11 cellular contexts compared by ENCODE assay signal in genomic region chr19:883661-884211, GRCh38. TPM values are rescaled to one million over a fixed set of nuclear protein-coding genes. Genes with fewer than 3 reads are reported as not detected.
DNase-seq lines count a peak whose midpoint lies in the region; ATAC-seq, FAIRE-seq and TF ChIP-seq lines count a peak whose summit lies in the region.
"Had no signal": no experiment of that assay in that cellular context is flagged by ENCODE, and none has a peak within 500 bp of the region (broad histone marks: within the 10 kb centered on the region; RNA-seq: fewer than 3 reads in every experiment).

No MANE protein-coding gene starts in this region.

- TF ChIP-seq CTCF in H1 (IDR thresholded peaks at IDR 0.05; ENCODE audit: control extremely low read depth in 1 of 3, insufficient read depth in 1 of 3, low read depth in 1 of 3, low read length in 3 of 3) = peak; percentile 29 to 44 (median 36); a peak in 3 of 4 replicates

- TF ChIP-seq EP300 in H1 (IDR thresholded peaks at IDR 0.05; ENCODE audit: borderline replicate concordance in 1 of 2, low read depth in 2 of 2, low read length in 2 of 2) = no peak

- H3K36me3 Mint-ChIP-seq in CD4-positive, alpha-beta memory T cell = peaks cover 6 to 19% of the 10 kb centered on the region in 2 donors

- intact Hi-C loops in CD4-positive, alpha-beta memory T cell (cut with micrococcal nuclease) = no loop called here

- H2BK12ac ChIP-seq in H1 (ENCODE audit: low read depth, low read length) = no peak overlapping the region

- no peak overlapping the region for H3K4me3 ChIP-seq in H1 (ENCODE audit: extremely low read depth in 1 of 4, insufficient read depth in 2 of 4, low read depth in 3 of 4, low read length in 4 of 4)
- no peak overlapping the region for H3K4me3 ChIP-seq in CD4-positive, alpha-beta memory T cell (ENCODE audit: low read length in 2 of 2)
- H3K4me3 ChIP-seq: body of pancreas had no signal

- ATAC-seq in stimulated activated naive CD8-positive, alpha-beta T cell treated with anti-CD3 and anti-CD28 coated beads, Interleukin-15, amount 100 ng/mL, for 72 hours = peak; percentile 31
- no peak for ATAC-seq in stimulated activated naive CD8-positive, alpha-beta T cell treated with anti-CD3 and anti-CD28 coated beads, Interleukin-15, Interleukin-2, amounts not matched to agents 100 U/mL and 50 U/mL, for 24 hours
- ATAC-seq: body of pancreas; naive thymus-derived CD4-positive, alpha-beta T cell; Right ventricle myocardium inferior had no signal

- H3K4me1 ChIP-seq in H1 (replicated peaks in 1 of 4; ENCODE audit: control insufficient read depth in 3 of 4, insufficient read depth in 4 of 4, low read length in 3 of 4) = no peaks in the 10 kb centered on the region
- H3K4me1 ChIP-seq in CD4-positive, alpha-beta memory T cell (ENCODE audit: insufficient read depth, low read length) = peaks cover 15% of the 10 kb centered on the region
- H3K4me1 ChIP-seq: body of pancreas had no signal

- no peak overlapping the region for H3K14ac ChIP-seq in H1 (ENCODE audit: insufficient read length)

- H3K79me1 ChIP-seq in H1 (ENCODE audit: low read depth, low read length) = no peaks in the 10 kb centered on the region

- H3K9ac ChIP-seq in H1 (replicated peaks in 1 of 4; ENCODE audit: extremely low read depth in 1 of 4, low read depth in 3 of 4, low read length in 3 of 4) = no peak overlapping the region; a peak in 1 of 7 replicates
- H3K9ac ChIP-seq: KMS-11 had no signal

- TF ChIP-seq POLR2A in H1 (IDR thresholded peaks at IDR 0.05; ENCODE audit: control extremely low read depth in 1 of 2, low read depth in 2 of 2, low read length in 2 of 2) = no peak

- no peak overlapping the region for H3K18ac ChIP-seq in H1 (ENCODE audit: extremely low read depth, low read length)

- H3K27ac Mint-ChIP-seq in stimulated activated naive CD8-positive, alpha-beta T cell treated with anti-CD3 and anti-CD28 coated beads, Interleukin-15, amount 100 ng/mL, for 72 hours = no peak overlapping the region
- H3K27ac Mint-ChIP-seq in CD4-positive, alpha-beta memory T cell = no peak overlapping the region

- no peak overlapping the region for H2BK15ac ChIP-seq in H1 (ENCODE audit: low read length)

- H4K20me1 ChIP-seq in H1 (replicated peaks in 1 of 2; ENCODE audit: control insufficient read depth in 1 of 2, insufficient read depth in 2 of 2, low read length in 2 of 2) = peaks cover 5 to 7% of the 10 kb centered on the region in 2 experiments

- 0 out of 2 replicates have a peak overlapping the region, but pooled peaks have one; percentile 30 for H2BK5ac ChIP-seq in H1 (ENCODE audit: low read depth, low read length)

- no peak overlapping the region for H3K4ac ChIP-seq in H1 (replicated peaks; ENCODE audit: insufficient read length, low read depth, low read length)

- no peak overlapping the region for H2BK20ac ChIP-seq in H1 (ENCODE audit: low read length)

- no peak overlapping the region for H3K4me2 ChIP-seq in H1 (ENCODE audit: insufficient read depth in 1 of 2, low read depth in 2 of 2, low read length in 2 of 2)
- H3K4me2 ChIP-seq: KMS-11 had no signal

- no peaks in the 10 kb centered on the region for H3K27me3 Mint-ChIP-seq in stimulated activated naive CD8-positive, alpha-beta T cell treated with anti-CD3 and anti-CD28 coated beads, Interleukin-15, amount 100 ng/mL, for 72 hours
- no peaks in the 10 kb centered on the region for H3K27me3 Mint-ChIP-seq in CD4-positive, alpha-beta memory T cell
- H3K27me3 Mint-ChIP-seq: naive thymus-derived CD4-positive, alpha-beta T cell had no signal

- no peak overlapping the region for H4K8ac ChIP-seq in H1 (ENCODE audit: extremely low read depth, insufficient read depth, low read length)

- no peak overlapping the region for H2AFZ ChIP-seq in H1 (ENCODE audit: low read length)

- peaks cover 6% of the 10 kb centered on the region for H3K4me1 Mint-ChIP-seq in stimulated activated naive CD8-positive, alpha-beta T cell treated with anti-CD3 and anti-CD28 coated beads, Interleukin-15, amount 100 ng/mL, for 72 hours
- H3K4me1 Mint-ChIP-seq in CD4-positive, alpha-beta memory T cell = peaks cover 0 to 15% (median 0%) of the 10 kb centered on the region in 4 donors

- no peak overlapping the region for H3K56ac ChIP-seq in H1 (replicated peaks; ENCODE audit: insufficient read length, low read depth, low read length)

- 94% methylated on average over 22 of the region's 22 CpGs; no CpG with 5 or more reads in 1 of the 2 experiments for WGBS in H1 (ENCODE audit: extremely low coverage in 1 of 2, insufficient coverage in 1 of 2, insufficient read length in 1 of 2, insufficient replicate concordance in 2 of 2, low coverage in 1 of 2, low lambda C conversion rate in 2 of 2, missing lambda C conversion rate in 1 of 2), 2 experiments

- H2BK120ac ChIP-seq in H1 (replicated peaks; ENCODE audit: low read depth, low read length) = no peak overlapping the region

- no peaks in the 10 kb centered on the region for H3K9me3 ChIP-seq in H1 (ENCODE audit: insufficient read depth in 2 of 2, low read depth in 1 of 2, low read length in 1 of 2)
- no peaks in the 10 kb centered on the region for H3K9me3 ChIP-seq in CD4-positive, alpha-beta memory T cell (ENCODE audit: control insufficient read depth in 1 of 2, low read length in 2 of 2)
- H3K9me3 ChIP-seq: body of pancreas had no signal

- H3K23me2 ChIP-seq in H1 (ENCODE audit: low read depth, low read length) = no peaks in the 10 kb centered on the region

- no peaks in the 10 kb centered on the region for H3K9me3 Mint-ChIP-seq in stimulated activated naive CD8-positive, alpha-beta T cell treated with anti-CD3 and anti-CD28 coated beads, Interleukin-15, amount 100 ng/mL, for 72 hours
- H3K9me3 Mint-ChIP-seq in CD4-positive, alpha-beta memory T cell = no peaks in the 10 kb centered on the region

- no peak overlapping the region for H2AK5ac ChIP-seq in H1 (ENCODE audit: low read depth, low read length)

- FAIRE-seq in H1 (lab: Jason Lieb, UNC) = no peak

- H3K36me3 ChIP-seq in H1 (ENCODE audit: control insufficient read depth in 2 of 4, insufficient read depth in 4 of 4, low read length in 3 of 4) = peaks cover 0 to 26% (median 6%) of the 10 kb centered on the region in 4 experiments; a peak in 4 of 8 replicates
- H3K36me3 ChIP-seq in CD4-positive, alpha-beta memory T cell (ENCODE audit: insufficient read depth, low read length) = peaks cover 38% of the 10 kb centered on the region

- no peak overlapping the region for H4K5ac ChIP-seq in H1 (ENCODE audit: insufficient read length, low read depth, low read length)

- no peak overlapping the region for H3K4me3 Mint-ChIP-seq in stimulated activated naive CD8-positive, alpha-beta T cell treated with anti-CD3 and anti-CD28 coated beads, Interleukin-15, amount 100 ng/mL, for 72 hours
- H3K4me3 Mint-ChIP-seq in CD4-positive, alpha-beta memory T cell = no peak overlapping the region

- H3K23ac ChIP-seq in H1 (ENCODE audit: insufficient read length) = no peak overlapping the region

- no peak overlapping the region for H4K91ac ChIP-seq in H1 (replicated peaks; ENCODE audit: insufficient read length, low read length)

- no peaks in the 10 kb centered on the region for H3K79me2 ChIP-seq in H1 (ENCODE audit: control insufficient read depth in 1 of 2, insufficient read depth in 2 of 2, low read length in 2 of 2)

- H3K27ac ChIP-seq in H1 (ENCODE audit: low read depth, low read length) = no peak overlapping the region
- no peak overlapping the region for H3K27ac ChIP-seq in CD4-positive, alpha-beta memory T cell (ENCODE audit: low read depth, low read length)
- H3K27ac ChIP-seq: body of pancreas, KMS-11, VCaP had no signal

- DNase-seq in stimulated activated naive CD8-positive, alpha-beta T cell treated with anti-CD3 and anti-CD28 coated beads, Interleukin-15, amount 100 ng/mL, for 72 hours = no peak
- no peak for DNase-seq in stimulated activated naive CD8-positive, alpha-beta T cell treated with anti-CD3 and anti-CD28 coated beads, Interleukin-15, Interleukin-2, amounts not matched to agents 100 U/mL and 50 U/mL, for 24 hours
- DNase-seq in H1 (ENCODE audit: low read depth in 1 of 2, low spot score in 2 of 2) (no peak), OCI-M1 (lab: John Stamatoyannopoulos, UW) (no peak), mesenteric fat pad (ENCODE audit: low spot score) (no peak)
- DNase-seq in CD4-positive, alpha-beta memory T cell = no peak
- DNase-seq: body of pancreas; naive thymus-derived CD4-positive, alpha-beta T cell had no signal

- no peaks in the 10 kb centered on the region for H3K27me3 ChIP-seq in H1 (replicated peaks in 1 of 4; ENCODE audit: control insufficient read depth in 3 of 4, extremely low read depth in 1 of 4, insufficient read depth in 3 of 4, low read length in 3 of 4)
- H3K27me3 ChIP-seq in CD4-positive, alpha-beta memory T cell (ENCODE audit: insufficient read depth, low read length) = no peaks in the 10 kb centered on the region
- H3K27me3 ChIP-seq: body of pancreas had no signal

- peak; percentile 28 to 38; a peak in 2 of 4 replicates for TF ChIP-seq RAD21 in H1 (IDR thresholded peaks at IDR 0.05 in 1 of 2, conservative IDR thresholded peaks at IDR 0.05 in 1 of 2; ENCODE audit: low read depth in 2 of 2, low read length in 2 of 2)

- POLR2A ChIA-PET in H1 (lab: Charles Lee; ENCODE audit: partially characterized antibody) = interaction anchor here (0.6 to 11.5 kb wide), 4 partner anchors 6 to 113 kb away, joined by 3 to 82 read pairs (median 3); partner anchors contain the start of genes MED16 and RNU6-9
- POLR2A ChIA-PET in CD4-positive, alpha-beta memory T cell (lab: Charles Lee; ENCODE audit: partially characterized antibody) = interaction anchor here (1.2 to 1.6 kb wide), 2 partner anchors 11 to 25 kb away, joined by 4 to 6 read pairs; no protein-coding TSS in a partner anchor

- CTCF ChIA-PET in H1 (lab: Charles Lee; ENCODE audit: partially characterized antibody) = interaction anchor here (0.6 to 2.1 kb wide), 4 partner anchors 10 to 34 kb away, joined by 3 to 11 read pairs (median 5); no protein-coding TSS in a partner anchor
- CTCF ChIA-PET in CD4-positive, alpha-beta memory T cell (lab: Charles Lee; ENCODE audit: partially characterized antibody) = interaction anchor here (1.0 kb wide), 1 partner anchor 20 kb away, joined by 4 read pairs; no protein-coding TSS in a partner anchor

RNA-seq across cellular contexts. Expression of gene MED16, which starts 9.3 kb away (rescaled TPM):
- total RNA-seq in H1 (2021; fragmentation: NEBNext Ultra II Directional; extraction: Animal tissue kit (Norgen Biotek cat#: 25700)) = 51.0 and 55.9 TPM in 2 replicates
- polyA plus RNA-seq in H1 (2011; rRNA removed) = 67.2 and 134 TPM in 2 replicates
- polyA plus RNA-seq in H1 (2011; cell fraction: cytosol; rRNA removed) = 48.2 TPM
- 64.8 TPM for polyA plus RNA-seq in H1 (2011; cell fraction: nucleus; rRNA removed)
- polyA plus RNA-seq in H1 (2012, experiment 1 of 2) = 29.8 to 51.8 TPM (median 46.8 TPM) in 4 replicates
- polyA plus RNA-seq in H1 (2012, experiment 2 of 2) = 56.1 TPM
- polyA plus RNA-seq in H1 (2013, experiment 1 of 2) = 21.0 TPM
- 20.8 TPM for polyA plus RNA-seq in H1 (2013, experiment 2 of 2)
- polyA minus RNA-seq in H1 (2011; rRNA and poly(A)+ RNA removed) = 22.8 and 26.1 TPM in 2 replicates
- polyA minus RNA-seq in H1 (2011; cell fraction: cytosol; rRNA and poly(A)+ RNA removed) = 72.5 TPM
- 38.6 TPM for polyA minus RNA-seq in H1 (2011; cell fraction: nucleus; rRNA and poly(A)+ RNA removed)
- 10 to 100 TPM; 68.3 to 71.7 TPM for total RNA-seq in CD4-positive, alpha-beta memory T cell
- polyA plus RNA-seq in CD4-positive, alpha-beta memory T cell = 100 to 1,000 TPM in 1 of 2 donors, 10 to 100 TPM in 1; 48.6 to 125 TPM
- total RNA-seq in mesenteric fat pad = 28.8 TPM

RNA-seq across cellular contexts. Expression of gene RNU6-9, which starts 9.5 kb away (rescaled TPM):
- not detected in 2 replicates for total RNA-seq in H1 (2021; fragmentation: NEBNext Ultra II Directional; extraction: Animal tissue kit (Norgen Biotek cat#: 25700))
- polyA plus RNA-seq in H1 (2011; rRNA removed) = not detected in 2 replicates
- polyA plus RNA-seq in H1 (2011; cell fraction: cytosol; rRNA removed) = not detected
- polyA plus RNA-seq in H1 (2011; cell fraction: nucleus; rRNA removed) = not detected
- not detected in 4 replicates for polyA plus RNA-seq in H1 (2012, experiment 1 of 2)
- polyA plus RNA-seq in H1 (2012, experiment 2 of 2) = not detected
- not detected for polyA plus RNA-seq in H1 (2013, experiment 1 of 2)
- polyA plus RNA-seq in H1 (2013, experiment 2 of 2) = not detected
- under 0.01 TPM in 1 of 2 replicates, not detected in the other for polyA minus RNA-seq in H1 (2011; rRNA and poly(A)+ RNA removed)
- polyA minus RNA-seq in H1 (2011; cell fraction: cytosol; rRNA and poly(A)+ RNA removed) = not detected
- polyA minus RNA-seq in H1 (2011; cell fraction: nucleus; rRNA and poly(A)+ RNA removed) = not detected
- total RNA-seq in CD4-positive, alpha-beta memory T cell = not detected
- polyA plus RNA-seq in CD4-positive, alpha-beta memory T cell = not detected
- total RNA-seq in mesenteric fat pad = not detected
- total RNA-seq: body of pancreas; naive thymus-derived CD4-positive, alpha-beta T cell; Right ventricle myocardium inferior had no signal
- polyA plus RNA-seq: naive thymus-derived CD4-positive, alpha-beta T cell had no signal

RNA-seq across cellular contexts. Expression of gene CFD, which starts 24.3 kb away (rescaled TPM):
- 1.7 TPM in 2 replicates for total RNA-seq in H1 (2021; fragmentation: NEBNext Ultra II Directional; extraction: Animal tissue kit (Norgen Biotek cat#: 25700))
- 2.8 and 4.6 TPM in 2 replicates for polyA plus RNA-seq in H1 (2011; rRNA removed)
- 3.8 TPM for polyA plus RNA-seq in H1 (2011; cell fraction: cytosol; rRNA removed)
- 2.4 TPM for polyA plus RNA-seq in H1 (2011; cell fraction: nucleus; rRNA removed)
- 1.0 to 2.1 TPM (median 1.3 TPM) in 4 replicates for polyA plus RNA-seq in H1 (2012, experiment 1 of 2)
- 0.83 TPM for polyA plus RNA-seq in H1 (2012, experiment 2 of 2)
- 1.5 TPM for polyA plus RNA-seq in H1 (2013, experiment 1 of 2)
- polyA plus RNA-seq in H1 (2013, experiment 2 of 2) = 1.4 TPM
- polyA minus RNA-seq in H1 (2011; rRNA and poly(A)+ RNA removed) = not detected in 2 replicates
- polyA minus RNA-seq in H1 (2011; cell fraction: cytosol; rRNA and poly(A)+ RNA removed) = 3.5 TPM
- 4.7 TPM for polyA minus RNA-seq in H1 (2011; cell fraction: nucleus; rRNA and poly(A)+ RNA removed)
- 1 to 10 TPM in 1 of 2 experiments, under 1 TPM in 1; 0.91 to 1.1 TPM for total RNA-seq in CD4-positive, alpha-beta memory T cell
- 1 to 10 TPM in 1 of 2 donors, not detected in 1; 4.8 TPM for polyA plus RNA-seq in CD4-positive, alpha-beta memory T cell
- total RNA-seq in mesenteric fat pad = 1,010 TPM

RNA-seq across cellular contexts. Expression of gene R3HDM4, which starts 29.3 kb away (rescaled TPM):
- total RNA-seq in H1 (2021; fragmentation: NEBNext Ultra II Directional; extraction: Animal tissue kit (Norgen Biotek cat#: 25700)) = 76.1 and 76.8 TPM in 2 replicates
- polyA plus RNA-seq in H1 (2011; rRNA removed) = 102 and 151 TPM in 2 replicates
- 65.9 TPM for polyA plus RNA-seq in H1 (2011; cell fraction: cytosol; rRNA removed)
- 119 TPM for polyA plus RNA-seq in H1 (2011; cell fraction: nucleus; rRNA removed)
- polyA plus RNA-seq in H1 (2012, experiment 1 of 2) = 45.6 to 106 TPM (median 70.3 TPM) in 4 replicates
- 76.6 TPM for polyA plus RNA-seq in H1 (2012, experiment 2 of 2)
- polyA plus RNA-seq in H1 (2013, experiment 1 of 2) = 118 TPM
- polyA plus RNA-seq in H1 (2013, experiment 2 of 2) = 105 TPM
- 24.5 and 26.8 TPM in 2 replicates for polyA minus RNA-seq in H1 (2011; rRNA and poly(A)+ RNA removed)
- 31.3 TPM for polyA minus RNA-seq in H1 (2011; cell fraction: cytosol; rRNA and poly(A)+ RNA removed)
- 24.6 TPM for polyA minus RNA-seq in H1 (2011; cell fraction: nucleus; rRNA and poly(A)+ RNA removed)
- 100 to 1,000 TPM; 153 to 160 TPM for total RNA-seq in CD4-positive, alpha-beta memory T cell
- 100 to 1,000 TPM; 203 to 230 TPM for polyA plus RNA-seq in CD4-positive, alpha-beta memory T cell
- total RNA-seq in mesenteric fat pad = 48.2 TPM

RNA-seq across cellular contexts. Expression of gene ELANE, which starts 31.6 kb away (rescaled TPM):
- not detected in 2 replicates for total RNA-seq in H1 (2021; fragmentation: NEBNext Ultra II Directional; extraction: Animal tissue kit (Norgen Biotek cat#: 25700))
- not detected in 2 replicates for polyA plus RNA-seq in H1 (2011; rRNA removed)
- polyA plus RNA-seq in H1 (2011; cell fraction: cytosol; rRNA removed) = not detected
- polyA plus RNA-seq in H1 (2011; cell fraction: nucleus; rRNA removed) = not detected
- not detected in 4 replicates for polyA plus RNA-seq in H1 (2012, experiment 1 of 2)
- polyA plus RNA-seq in H1 (2012, experiment 2 of 2) = not detected
- not detected for polyA plus RNA-seq in H1 (2013, experiment 1 of 2)
- not detected for polyA plus RNA-seq in H1 (2013, experiment 2 of 2)
- polyA minus RNA-seq in H1 (2011; rRNA and poly(A)+ RNA removed) = not detected in 2 replicates
- polyA minus RNA-seq in H1 (2011; cell fraction: cytosol; rRNA and poly(A)+ RNA removed) = not detected
- polyA minus RNA-seq in H1 (2011; cell fraction: nucleus; rRNA and poly(A)+ RNA removed) = not detected
- total RNA-seq in CD4-positive, alpha-beta memory T cell = not detected
- not detected for polyA plus RNA-seq in CD4-positive, alpha-beta memory T cell
- total RNA-seq in mesenteric fat pad = 1.3 TPM
- total RNA-seq: body of pancreas had no signal
- polyA plus RNA-seq: naive thymus-derived CD4-positive, alpha-beta T cell had no signal

Comparison
In these comparisons a context has a peak if more than half of its experiments do, and no peak if none do; other contexts are left out.
1. RNA of gene CFD, which starts 24.3 kb away (total RNA-seq): 1,010 TPM in mesenteric fat pad (single experiment); 1.7 TPM in H1 and 0.91 to 1.1 TPM in CD4-positive, alpha-beta memory T cell; every median in the first group is over 100 times any median in the second.